In the genomic region with DNA sequence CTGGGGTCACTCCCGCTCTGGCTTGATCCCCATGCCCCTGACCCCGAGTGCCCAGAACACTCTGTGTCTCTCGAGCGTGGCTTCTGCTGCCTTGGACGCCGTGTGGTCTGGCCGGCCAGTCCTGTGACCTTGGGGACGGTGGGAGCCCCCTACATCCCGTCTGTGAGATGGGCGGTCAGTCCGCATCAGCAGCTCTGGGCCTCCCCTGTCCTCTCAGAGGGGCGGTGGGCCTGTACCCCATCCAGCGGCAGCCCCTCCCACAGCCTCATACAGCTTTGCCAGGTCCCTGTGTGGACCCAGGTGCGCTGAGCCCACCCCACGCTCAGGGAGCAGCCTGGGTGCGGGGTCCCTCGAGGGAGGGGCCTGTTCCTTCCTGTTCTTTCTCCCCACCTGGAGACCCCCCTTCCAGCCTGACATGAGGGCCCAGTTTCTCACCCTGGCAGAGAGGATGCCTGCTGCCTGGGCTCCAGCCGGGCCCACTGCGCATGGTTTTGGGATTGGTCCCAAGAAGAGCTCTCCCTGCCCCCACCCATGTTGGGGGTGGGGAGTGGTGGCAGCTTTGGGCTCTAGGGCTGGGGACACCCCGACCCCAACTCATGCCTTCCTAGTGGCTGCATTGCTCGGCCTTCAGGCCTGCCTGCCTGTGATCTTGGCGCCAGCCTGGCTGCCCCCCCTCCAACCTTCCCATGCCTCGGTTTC, we compare ENCODE assay signal across 7 cellular contexts. TPM values are rescaled to one million over a fixed set of nuclear protein-coding genes. Genes with fewer than 3 reads are reported as not detected.
DNase-seq lines count a peak whose midpoint lies in the region; ATAC-seq and TF ChIP-seq lines count a peak whose summit lies in the region.

No MANE protein-coding gene starts in this region.

- dilution Hi-C loops in IMR-90 (cut with HindIII; ENCODE audit: low sequenced_read_pairs, unreplicated experiment) = no loop called here

- ATAC-seq in IMR-90 (ENCODE audit: low read depth) = 0 out of 2 replicates have a peak, but pooled peaks have one; percentile 2
- no peak for ATAC-seq in aorta (ENCODE audit: low FRiP score)
- ATAC-seq in HG03097 (IDR thresholded peaks at IDR 0.05; ENCODE audit: low FRiP score, unreplicated experiment) = no peak

- BruUV-seq in IMR-90 (replicated peaks; lab: Mats Ljungman, UMichigan) = no TSS peak

- peaks cover 18% of the 10 kb centered on the region for H3K4me1 ChIP-seq in IMR-90 (ENCODE audit: control insufficient read depth, insufficient read depth, low read length)
- H3K4me1 ChIP-seq in adrenal gland (replicated peaks in 1 of 2) = peaks cover 14 to 23% of the 10 kb centered on the region in 2 donors
- peaks cover 3% of the 10 kb centered on the region; the same call in 1 of the 2 replicates for H3K4me1 ChIP-seq in iPS-20b (ENCODE audit: insufficient read depth, low read length)
- no peaks in the 10 kb centered on the region for H3K4me1 ChIP-seq in aorta (ENCODE audit: control insufficient read depth in 1 of 2, insufficient read depth in 2 of 2, low read length in 2 of 2)

- H4K5ac ChIP-seq in IMR-90 (ENCODE audit: low read depth, low read length) = no peak overlapping the region

- no peak overlapping the region for H3K18ac ChIP-seq in IMR-90 (ENCODE audit: low read depth, low read length)

- no peak overlapping the region for H3K56ac ChIP-seq in IMR-90 (ENCODE audit: extremely low read depth, insufficient read depth, low read length)

- peak overlapping the region; percentile 99 for H3K4me2 ChIP-seq in IMR-90 (ENCODE audit: low read depth, low read length)

- no peaks in the 10 kb centered on the region for H3K27me3 ChIP-seq in IMR-90 (ENCODE audit: control insufficient read depth, insufficient read depth, low read length)
- no peaks in the 10 kb centered on the region for H3K27me3 ChIP-seq in adrenal gland
- 0 out of 2 replicates have a peak, but pooled peaks cover 7% of the 10 kb centered on the region for H3K27me3 ChIP-seq in iPS-20b (ENCODE audit: insufficient read depth, low read length)
- H3K27me3 ChIP-seq in aorta (ENCODE audit: control insufficient read depth in 1 of 2, insufficient read depth in 2 of 2, low read length in 1 of 2) = no peaks in the 10 kb centered on the region

- H3K4me3 ChIP-seq in IMR-90 (ENCODE audit: insufficient read depth, low read depth, low read length) = peak overlapping the region; percentile 87
- H3K4me3 ChIP-seq in adrenal gland = peak overlapping the region in 2 of 4 donors; percentile 62 to 87
- peak overlapping the region; percentile 89 for H3K4me3 ChIP-seq in iPS-20b (ENCODE audit: low read length)
- peak overlapping the region in 1 of 2 donors; percentile 77 for H3K4me3 ChIP-seq in aorta (ENCODE audit: low read length in 2 of 2)

- no peak overlapping the region for H2BK120ac ChIP-seq in IMR-90 (ENCODE audit: low read depth, low read length)

- H2BK20ac ChIP-seq in IMR-90 (ENCODE audit: low read depth, low read length) = no peak overlapping the region

- peak overlapping the region; percentile 33 for H2AFZ ChIP-seq in IMR-90 (replicated peaks; ENCODE audit: low read length, poor library complexity)

- H2BK15ac ChIP-seq in IMR-90 (ENCODE audit: low read depth, low read length) = no peak overlapping the region

- peak overlapping the region; percentile 11; the same call in 1 of the 2 replicates for H2AK5ac ChIP-seq in IMR-90 (ENCODE audit: low read depth, low read length)

- POLR2A ChIA-PET in IMR-90 (lab: Charles Lee; ENCODE audit: unreplicated experiment) = no interaction called here

- in situ Hi-C loops in IMR-90 (cut with MboI; ENCODE audit: low sequenced_read_pairs) = no loop called here

- CTCF ChIA-PET in IMR-90 (lab: Yijun Ruan, JAX) = no interaction called here

- H3K79me1 ChIP-seq in IMR-90 (ENCODE audit: low read depth in 1 of 2, low read length in 2 of 2) = peaks cover 4 to 46% of the 10 kb centered on the region in 2 experiments; a peak in 3 of 4 replicates

- peak overlapping the region; percentile 58; the same call in 1 of the 2 replicates for H3K27ac ChIP-seq in IMR-90 (ENCODE audit: insufficient read depth, low read length)
- peak overlapping the region in 3 of 5 donors; percentile 0 to 76 (median 65) for H3K27ac ChIP-seq in adrenal gland
- H3K27ac ChIP-seq in iPS-20b (ENCODE audit: low read length) = no peak overlapping the region
- H3K27ac ChIP-seq in substantia nigra (ENCODE audit: low read depth, low read length, poor library complexity, severe bottlenecking) = peak overlapping the region; percentile 8
- H3K27ac ChIP-seq in aorta (ENCODE audit: low read depth in 1 of 2, low read length in 2 of 2) = peak overlapping the region in 1 of 2 donors; percentile 10

- H3K9me3 ChIP-seq in IMR-90 (ENCODE audit: control insufficient read depth, insufficient read depth, low read length) = no peaks in the 10 kb centered on the region
- no peaks in the 10 kb centered on the region for H3K9me3 ChIP-seq in adrenal gland (replicated peaks in 1 of 3)
- no peaks in the 10 kb centered on the region for H3K9me3 ChIP-seq in iPS-20b (ENCODE audit: insufficient read depth, low read depth, low read length)
- H3K9me3 ChIP-seq in aorta (ENCODE audit: control insufficient read depth, low read length) = no peaks in the 10 kb centered on the region

- intact Hi-C loops in IMR-90 (cut with micrococcal nuclease) (no loop called here), adrenal gland (cut with DNase I) (no loop called here), aorta (cut with DNase I) (no loop called here)

- H3K36me3 ChIP-seq in IMR-90 (ENCODE audit: control insufficient read depth, insufficient read depth, low read length) = peaks cover 9% of the 10 kb centered on the region; the same call in 1 of the 2 replicates
- no peaks in the 10 kb centered on the region for H3K36me3 ChIP-seq in adrenal gland (replicated peaks in 1 of 2)
- H3K36me3 ChIP-seq in iPS-20b (ENCODE audit: insufficient read depth, low read depth, low read length) = peaks cover 26% of the 10 kb centered on the region; the same call in 1 of the 2 replicates
- no peaks in the 10 kb centered on the region for H3K36me3 ChIP-seq in aorta (ENCODE audit: control insufficient read depth in 1 of 2, insufficient read depth in 2 of 2, low read length in 1 of 2)

- peaks cover 10% of the 10 kb centered on the region; the same call in 1 of the 2 replicates for H3K9me1 ChIP-seq in IMR-90 (ENCODE audit: insufficient read depth, low read length)

- TF ChIP-seq CTCF in IMR-90 (conservative IDR thresholded peaks at IDR 0.05; ENCODE audit: low read depth, low read length) (no peak), adrenal gland (IDR thresholded peaks at IDR 0.05) (no peak)

- 0 out of 4 replicates have a peak overlapping the region, but pooled peaks of 1 of the 2 experiments have one; percentile 17 for H4K8ac ChIP-seq in IMR-90 (ENCODE audit: low read depth in 2 of 2, low read length in 2 of 2)

- TF ChIP-seq POLR2A in IMR-90 (IDR thresholded peaks at IDR 0.05; ENCODE audit: low read depth, low read length) (no peak), adrenal gland (IDR thresholded peaks at IDR 0.05) (no peak)

- H3K9ac ChIP-seq in IMR-90 (ENCODE audit: low read depth, low read length) (peak overlapping the region; percentile 79), iPS-20b (ENCODE audit: low read depth, low read length) (peak overlapping the region; percentile 97)

- H3K4ac ChIP-seq in IMR-90 (ENCODE audit: low read depth, low read length) = peak overlapping the region; percentile 20

- peak overlapping the region; percentile 37 for H4K91ac ChIP-seq in IMR-90 (ENCODE audit: insufficient read depth, low read depth, low read length)

- peaks cover 38% of the 10 kb centered on the region for H4K20me1 ChIP-seq in IMR-90 (ENCODE audit: insufficient read depth, low read length)

- H2BK5ac ChIP-seq in IMR-90 (ENCODE audit: low read depth, low read length, poor library complexity, severe bottlenecking) = no peak overlapping the region

- H3K23ac ChIP-seq in IMR-90 (ENCODE audit: low read depth, low read length) = peak overlapping the region; percentile 17; the same call in 1 of the 2 replicates

- no peak for DNase-seq in IMR-90
- DNase-seq in adrenal gland = no peak
- peak in 1 of 49 donors; percentile 57 for DNase-seq in substantia nigra (lab: John Stamatoyannopoulos, UW)
- no peak for DNase-seq in aorta
- no peak for DNase-seq in NCI-H1105 (lab: John Stamatoyannopoulos, UW)

- no peak for TF ChIP-seq RAD21 in IMR-90 (IDR thresholded peaks at IDR 0.05; ENCODE audit: low read length)

- H2AK9ac ChIP-seq in IMR-90 (replicated peaks; ENCODE audit: low read depth, low read length, poor library complexity) = peak overlapping the region; percentile 99

- H3K14ac ChIP-seq in IMR-90 (replicated peaks; ENCODE audit: low read depth, low read length) = peak overlapping the region; percentile 82

- 19% methylated on average over 7 of the region's 23 CpGs; no CpG with 5 or more reads in 1 of the 2 experiments for WGBS in IMR-90 (ENCODE audit: extremely low coverage in 2 of 2, insufficient read length in 1 of 2), 2 experiments
- 36 to 65% (median 43%) methylated on average over 4 to 23 of the region's 23 CpGs for WGBS in adrenal gland, 4 donors
- WGBS in aorta, 2 donors = 40 to 42% methylated on average over 23 of the region's 23 CpGs

TF ChIP-seq in IMR-90, 13 proteins besides CTCF, POLR2A, EP300 and RAD21 (continues in another document):
- no peak for TF ChIP-seq RFX5 (IDR thresholded peaks at IDR 0.05; ENCODE audit: low read depth, low read length)

RNA-seq across cellular contexts. Expression of a gene that starts 1.5 kb away (rescaled TPM):
- 19.4 and 21.5 TPM in 2 replicates for total RNA-seq in IMR-90 (2012; rRNA removed)
- 61.6 and 74.5 TPM in 2 replicates for polyA plus RNA-seq in IMR-90 (2012; rRNA removed)
- polyA plus RNA-seq in IMR-90 (2012; cell fraction: cytosol; rRNA removed) = 55.0 and 55.6 TPM in 2 replicates
- 408 and 869 TPM in 2 replicates for polyA plus RNA-seq in IMR-90 (2012; cell fraction: nucleus; rRNA removed; ENCODE audit: low replicate concordance)
- 100 to 1,000 TPM in 2 of 8 donors, 10 to 100 TPM in 6; 36.6 to 102 (median 59.5) TPM for total RNA-seq in adrenal gland
- polyA plus RNA-seq in adrenal gland = 100 to 1,000 TPM in 2 of 3 donors, 10 to 100 TPM in 1; 11.8 to 270 (median 142) TPM
- 100 to 1,000 TPM in 1 of 2 donors, 10 to 100 TPM in 1; 71.5 to 111 TPM for total RNA-seq in aorta
- polyA plus RNA-seq in aorta = 10 to 100 TPM; 16.9 to 85.4 TPM

RNA-seq across cellular contexts. Expression of a gene that starts 22.8 kb away (rescaled TPM):
- total RNA-seq in IMR-90 (2012; rRNA removed) = under 0.01 and 0.18 TPM in 2 replicates
- polyA plus RNA-seq in IMR-90 (2012; rRNA removed) = 0.10 and 0.11 TPM in 2 replicates
- 0.03 and 0.12 TPM in 2 replicates for polyA plus RNA-seq in IMR-90 (2012; cell fraction: cytosol; rRNA removed)
- 1.5 and 1.6 TPM in 2 replicates for polyA plus RNA-seq in IMR-90 (2012; cell fraction: nucleus; rRNA removed; ENCODE audit: low replicate concordance)
- 1 to 10 TPM in 4 of 8 donors, under 1 TPM in 1, not detected in 3; 0.17 to 2.8 (median 1.2) TPM for total RNA-seq in adrenal gland
- under 1 TPM; 0.20 to 0.38 (median 0.24) TPM for polyA plus RNA-seq in adrenal gland
- 1 to 10 TPM; 1.2 to 2.1 TPM for total RNA-seq in aorta
- polyA plus RNA-seq in aorta = under 1 TPM; 0.18 to 0.38 TPM

RNA-seq across cellular contexts. Expression of a gene that starts 53.5 kb away (rescaled TPM):
- total RNA-seq in IMR-90 (2012; rRNA removed) (18.1 and 20.3 TPM in 2 replicates), adrenal gland (10 to 100 TPM; 36.4 to 90.6 (median 56.4) TPM), aorta (100 to 1,000 TPM; 267 to 352 TPM)
- polyA plus RNA-seq in IMR-90 (2012; rRNA removed) (123 and 149 TPM in 2 replicates), adrenal gland (100 to 1,000 TPM in 2 of 3 donors, 1 to 10 TPM in 1; 5.9 to 193 (median 141) TPM), aorta (100 to 1,000 TPM; 432 to 698 TPM)
- polyA plus RNA-seq in IMR-90 (2012; cell fraction: cytosol; rRNA removed) = 196 and 200 TPM in 2 replicates
- polyA plus RNA-seq in IMR-90 (2012; cell fraction: nucleus; rRNA removed; ENCODE audit: low replicate concordance) = 61.5 and 154 TPM in 2 replicates
